Comparison of ENCODE assay signal across 12 cellular contexts in genomic region chr1:3482590-3482899, GRCh38. TPM values are rescaled to one million over a fixed set of nuclear protein-coding genes. Genes with fewer than 3 reads are reported as not detected.
A peak's percentile ranks its signal among the peaks of the same experiment; 100 is the strongest.
DNase-seq lines count a peak whose midpoint lies in the region; ATAC-seq and TF ChIP-seq lines count a peak whose summit lies in the region.
"Had no signal": no experiment of that assay in that cellular context is flagged by ENCODE, and none has a peak within 500 bp of the region (broad histone marks: within the 10 kb centered on the region; RNA-seq: fewer than 3 reads in every experiment).

No MANE protein-coding gene starts in this region.

- H3K27ac ChIP-seq in CD4-positive, CD25-positive, alpha-beta regulatory T cell (ENCODE audit: insufficient read depth, low read length, poor library complexity, severe bottlenecking), result no peak overlapping the region
- H3K27ac ChIP-seq in HCT116 (ENCODE audit: low read depth, low read length), result peak overlapping the region; percentile 36; the same call in 1 of the 2 replicates
- H3K27ac ChIP-seq: colonic mucosa, VCaP had no signal

- peak; percentile 10 to 26 for ATAC-seq in CD4-positive, CD25-positive, alpha-beta regulatory T cell (ENCODE audit: low read depth in 2 of 2)
- ATAC-seq in HCT116 (peak; percentile 79), memory B cell (ENCODE audit: low read depth) (peak; percentile 44), HG02852 (IDR thresholded peaks at IDR 0.05; ENCODE audit: unreplicated experiment) (no peak)

- intact Hi-C loops in HCT116 (cut with micrococcal nuclease), result no loop called here

- H3K27ac Mint-ChIP-seq in CD4-positive, CD25-positive, alpha-beta regulatory T cell, result no peak overlapping the region
- no peak overlapping the region for H3K27ac Mint-ChIP-seq in activated naive CD8-positive, alpha-beta T cell treated with anti-CD3 and anti-CD28 coated beads for 36 hours
- H3K27ac Mint-ChIP-seq in memory B cell, result no peak overlapping the region

- no peak for TF ChIP-seq POLR2A in HCT116 (IDR thresholded peaks at IDR 0.05; ENCODE audit: borderline replicate concordance, extremely low read depth, insufficient read depth, insufficient read length)

- no peaks in the 10 kb centered on the region for H3K4me1 ChIP-seq in CD4-positive, CD25-positive, alpha-beta regulatory T cell (ENCODE audit: control insufficient read depth, insufficient read depth, low read length, poor library complexity, severe bottlenecking)
- H3K4me1 ChIP-seq in HCT116 (ENCODE audit: control insufficient read depth in 1 of 2, insufficient read depth in 2 of 2, low read length in 2 of 2), result peaks cover 12 to 29% of the 10 kb centered on the region in 2 experiments; a peak in 3 of 4 replicates
- H3K4me1 ChIP-seq: colonic mucosa had no signal

- no TSS peak for BruUV-seq in HCT116 (replicated peaks; lab: Mats Ljungman, UMichigan)

- H3K4me1 Mint-ChIP-seq in CD4-positive, CD25-positive, alpha-beta regulatory T cell, result no peaks in the 10 kb centered on the region
- H3K4me1 Mint-ChIP-seq in activated naive CD8-positive, alpha-beta T cell treated with anti-CD3 and anti-CD28 coated beads for 36 hours, result no peaks in the 10 kb centered on the region
- peaks cover 3% of the 10 kb centered on the region for H3K4me1 Mint-ChIP-seq in memory B cell

- no peak overlapping the region for H3K4me3 ChIP-seq in CD4-positive, CD25-positive, alpha-beta regulatory T cell (ENCODE audit: low read depth, low read length)
- peak overlapping the region in 1 of 2 experiments; percentile 34; a peak in 2 of 4 replicates for H3K4me3 ChIP-seq in HCT116 (replicated peaks in 1 of 2; ENCODE audit: low read depth in 1 of 2, low read length in 2 of 2)
- H3K4me3 ChIP-seq: colonic mucosa, lung had no signal

- peak overlapping the region; percentile 36; the same call in 1 of the 2 replicates for H3K9ac ChIP-seq in HCT116 (ENCODE audit: low read length)

- H3K9me3 ChIP-seq in CD4-positive, CD25-positive, alpha-beta regulatory T cell (ENCODE audit: control insufficient read depth in 2 of 2, low read length in 2 of 2), result peaks cover 2 to 3% of the 10 kb centered on the region in 2 experiments
- H3K9me3 ChIP-seq in HCT116 (ENCODE audit: control insufficient read depth in 1 of 2, insufficient read depth in 1 of 2, low read depth in 1 of 2, low read length in 2 of 2), result no peaks in the 10 kb centered on the region
- H3K9me3 ChIP-seq: colonic mucosa had no signal

- no peak overlapping the region for H2AFZ ChIP-seq in HCT116 (ENCODE audit: low read depth, low read length, poor library complexity, severe bottlenecking)

- no peaks in the 10 kb centered on the region for H4K20me1 ChIP-seq in HCT116 (ENCODE audit: insufficient read depth)

- no peak for TF ChIP-seq RAD21 in HCT116 (IDR thresholded peaks at IDR 0.05; ENCODE audit: low read depth)

- no peaks in the 10 kb centered on the region for H3K27me3 ChIP-seq in CD4-positive, CD25-positive, alpha-beta regulatory T cell (ENCODE audit: control insufficient read depth, insufficient read depth, low read length)
- no peaks in the 10 kb centered on the region for H3K27me3 ChIP-seq in HCT116 (ENCODE audit: insufficient read depth, low read length)
- H3K27me3 ChIP-seq: colonic mucosa had no signal

- DNase-seq in CD4-positive, CD25-positive, alpha-beta regulatory T cell, result no peak
- DNase-seq in HCT116 (ENCODE audit: low read depth, low spot score) (no peak), memory B cell (ENCODE audit: low spot score in 2 of 2) (no peak), cerebellar nuclear complex (lab: John Stamatoyannopoulos, UW) (no peak), LoVo (ENCODE audit: low spot score) (no peak)
- DNase-seq in activated naive CD8-positive, alpha-beta T cell treated with anti-CD3 and anti-CD28 coated beads for 36 hours, result peak; percentile 24
- DNase-seq in activated effector memory CD4-positive, alpha-beta T cell treated with Interleukin-2 at 50 U/mL for 16 hours, result no peak
- DNase-seq: colonic mucosa; stimulated activated CD4-positive, alpha-beta T cell treated with anti-CD3 and anti-CD28 coated beads, Interleukin-4, amount 100 ng/mL, for 24 hours had no signal

- no peaks in the 10 kb centered on the region for H3K79me2 ChIP-seq in HCT116 (ENCODE audit: insufficient read depth, low read length)

- RAD21 ChIA-PET in HCT116 (lab: Charles Lee; ENCODE audit: low non-redundant PET in 1 of 2, low total read pairs in 2 of 2, uncharacterized antibody in 2 of 2, unreplicated experiment in 2 of 2), result interaction anchor here in 1 of 2 experiments (1.5 kb wide), 1 partner anchor 30 kb away, joined by 5 read pairs; no protein-coding TSS in a partner anchor

- no peaks in the 10 kb centered on the region for H3K36me3 ChIP-seq in CD4-positive, CD25-positive, alpha-beta regulatory T cell (ENCODE audit: control insufficient read depth, insufficient read depth, low read length)
- no peaks in the 10 kb centered on the region; a peak in 1 of 4 replicates for H3K36me3 ChIP-seq in HCT116 (ENCODE audit: control insufficient read depth in 1 of 2, insufficient read depth in 2 of 2, low read length in 2 of 2)
- H3K36me3 ChIP-seq: colonic mucosa had no signal

- H3K9me3 Mint-ChIP-seq in CD4-positive, CD25-positive, alpha-beta regulatory T cell, result peaks cover 0 to 4% (median 2%) of the 10 kb centered on the region in 7 donors
- H3K9me3 Mint-ChIP-seq in activated naive CD8-positive, alpha-beta T cell treated with anti-CD3 and anti-CD28 coated beads for 36 hours, result peaks cover 1% of the 10 kb centered on the region
- H3K9me3 Mint-ChIP-seq in memory B cell, result no peaks in the 10 kb centered on the region

- H3K27me3 Mint-ChIP-seq in CD4-positive, CD25-positive, alpha-beta regulatory T cell, result no peaks in the 10 kb centered on the region
- H3K27me3 Mint-ChIP-seq in activated naive CD8-positive, alpha-beta T cell treated with anti-CD3 and anti-CD28 coated beads for 36 hours, result peaks cover 5% of the 10 kb centered on the region
- peaks cover 10% of the 10 kb centered on the region for H3K27me3 Mint-ChIP-seq in memory B cell

- peak in 2 of 3 experiments; percentile 61 to 64; a peak in 4 of 6 replicates for TF ChIP-seq CTCF in HCT116 (IDR thresholded peaks at IDR 0.05 in 2 of 3, conservative IDR thresholded peaks at IDR 0.05 in 1 of 3; ENCODE audit: borderline replicate concordance in 1 of 3, insufficient read depth in 1 of 3, low read depth in 2 of 3, low read length in 2 of 3)

- CTCF ChIA-PET in HCT116 (lab: Charles Lee), result interaction anchor here (1.2 to 3.5 kb wide), 4 partner anchors 8 to 136 kb away, joined by 4 to 29 read pairs (median 6); no protein-coding TSS in a partner anchor

- H3K9me2 ChIP-seq in HCT116 (ENCODE audit: insufficient read depth), result no peaks in the 10 kb centered on the region

- no peaks in the 10 kb centered on the region for H3K36me3 Mint-ChIP-seq in CD4-positive, CD25-positive, alpha-beta regulatory T cell
- no peaks in the 10 kb centered on the region for H3K36me3 Mint-ChIP-seq in activated naive CD8-positive, alpha-beta T cell treated with anti-CD3 and anti-CD28 coated beads for 36 hours
- H3K36me3 Mint-ChIP-seq in memory B cell, result no peaks in the 10 kb centered on the region

- peak overlapping the region; percentile 84 for H3K4me2 ChIP-seq in HCT116 (ENCODE audit: low read length)

- POLR2A ChIA-PET in HCT116 (lab: Charles Lee), result no interaction called here

- H3K4me3 Mint-ChIP-seq in CD4-positive, CD25-positive, alpha-beta regulatory T cell, result no peak overlapping the region
- H3K4me3 Mint-ChIP-seq in activated naive CD8-positive, alpha-beta T cell treated with anti-CD3 and anti-CD28 coated beads for 36 hours, result no peak overlapping the region
- H3K4me3 Mint-ChIP-seq in memory B cell, result no peak overlapping the region

TF ChIP-seq in HCT116, 20 proteins besides CTCF, POLR2A, EP300 and RAD21:
- TF ChIP-seq MAX (IDR thresholded peaks at IDR 0.05) (0 out of 2 replicates have a peak, but pooled peaks have one; percentile 14), JUND (IDR thresholded peaks at IDR 0.05) (peak; percentile 6; the same call in 1 of the 2 replicates), CEBPB (IDR thresholded peaks at IDR 0.05; ENCODE audit: low read depth) (no peak)

RNA-seq across cellular contexts. Expression of gene ARHGEF16, which starts 28.1 kb away (rescaled TPM):
- not detected for total RNA-seq in CD4-positive, CD25-positive, alpha-beta regulatory T cell
- polyA plus RNA-seq in CD4-positive, CD25-positive, alpha-beta regulatory T cell, result not detected
- total RNA-seq in HCT116 (2021; ENCODE audit: unreplicated experiment), result 37.4 TPM
- polyA plus RNA-seq in HCT116 (2012), result 29.5 and 34.9 TPM in 2 replicates
- total RNA-seq in activated naive CD8-positive, alpha-beta T cell treated with anti-CD3 and anti-CD28 coated beads for 36 hours, result under 1 TPM in 1 of 2 experiments, not detected in 1; 0.12 TPM

Comparison
In these comparisons a context has a peak if more than half of its experiments do, and no peak if none do; other contexts are left out.
1. RNA of gene ARHGEF16, which starts 28.1 kb away (total RNA-seq): 37.4 TPM in HCT116 (single experiment); 0.12 TPM in activated naive CD8-positive, alpha-beta T cell treated with anti-CD3 and anti-CD28 coated beads for 36 hours and not detected in CD4-positive, CD25-positive, alpha-beta regulatory T cell (single experiment); every median in the first group is over 10 times any median in the second.